In genomic region chr11:73218106-73218829, GRCh38 we compare ENCODE assay signal across 8 cellular contexts. TPM values are rescaled to one million over a fixed set of nuclear protein-coding genes. Genes with fewer than 3 reads are reported as not detected.
DNase-seq lines count a peak whose midpoint lies in the region; ATAC-seq and TF ChIP-seq lines count a peak whose summit lies in the region.

Gene P2RY2, plus strand, starts transcription at chr11:73218281. Its CDS starts 15,879 bp downstream, at chr11:73234160.

- TF ChIP-seq CTCF in BE2C (IDR thresholded peaks at IDR 0.05; ENCODE audit: low read depth, low read length) = peak; percentile 53
- peak; percentile 71 for TF ChIP-seq CTCF in RWPE2 (IDR thresholded peaks at IDR 0.05; ENCODE audit: poor library complexity, severe bottlenecking)
- TF ChIP-seq CTCF in breast epithelium (IDR thresholded peaks at IDR 0.05) = peak in 2 of 3 donors; percentile 40 to 41

- ATAC-seq in RWPE2 (ENCODE audit: low read depth) (peak; percentile 83), left colon (peak; percentile 90)

- H3K27me3 ChIP-seq in BE2C = peaks cover 4% of the 10 kb centered on the region; the same call in 1 of the 2 replicates
- H3K27me3 ChIP-seq in H7 (ENCODE audit: control insufficient read depth, insufficient read depth, low read length) = peaks cover 32% of the 10 kb centered on the region
- H3K27me3 ChIP-seq in RWPE2 (ENCODE audit: insufficient read depth, poor library complexity, severe bottlenecking) = no peaks in the 10 kb centered on the region
- H3K27me3 ChIP-seq in breast epithelium = no peaks in the 10 kb centered on the region

- H3K4me1 ChIP-seq in BE2C (no peaks in the 10 kb centered on the region), RWPE2 (ENCODE audit: insufficient read depth, poor library complexity, severe bottlenecking) (no peaks in the 10 kb centered on the region), breast epithelium (peaks cover 0 to 4% of the 10 kb centered on the region in 2 donors)

- H3K4me3 ChIP-seq in BE2C (ENCODE audit: low read depth, low read length) (peak within 1 kb of the TSS; percentile 51), H7 (ENCODE audit: insufficient read depth, low read depth, low read length) (peak within 1 kb of the TSS; percentile 48), RWPE2 (ENCODE audit: severe bottlenecking) (peak within 1 kb of the TSS; percentile 37), breast epithelium (peak within 1 kb of the TSS; percentile 28 to 70 (median 56))

- no peak for TF ChIP-seq POLR2A in breast epithelium (IDR thresholded peaks at IDR 0.05)

- H3K9me3 ChIP-seq in BE2C (no peaks in the 10 kb centered on the region), RWPE2 (ENCODE audit: severe bottlenecking) (no peaks in the 10 kb centered on the region), breast epithelium (no peaks in the 10 kb centered on the region)

- intact Hi-C loops in breast epithelium (cut with DNase I; ENCODE audit: low total_unique reads) = no loop called here
- intact Hi-C loops in left colon (cut with DNase I, micrococcal nuclease) = no loop called here

- H3K36me3 ChIP-seq in BE2C (no peaks in the 10 kb centered on the region), H7 (replicated peaks; ENCODE audit: control insufficient read depth, insufficient read depth, low read length) (no peaks in the 10 kb centered on the region), RWPE2 (ENCODE audit: low read depth) (no peaks in the 10 kb centered on the region), breast epithelium (no peaks in the 10 kb centered on the region)

- DNase-seq in BE2C (peak; percentile 76), H7 (peak; percentile 94), RWPE2 (ENCODE audit: low spot score) (peak; percentile 72), breast epithelium (ENCODE audit: low spot score in 2 of 2) (peak; percentile 53 to 82), left colon (peak; percentile 83 to 92), dedifferentiated amniotic fluid mesenchymal stem cell (ENCODE audit: extremely low spot score) (no peak), NCI-H2081 (lab: John Stamatoyannopoulos, UW) (no peak)
- DNase-seq in stimulated activated CD4-positive, alpha-beta T cell treated with anti-CD3 and anti-CD28 coated beads, Interleukin-2, amount 100 ng/mL, for 48 hours = peak; percentile 39 to 43

- H3K27ac ChIP-seq in RWPE2 (ENCODE audit: poor library complexity, severe bottlenecking) = peak within 1 kb of the TSS; percentile 3
- peak within 1 kb of the TSS; percentile 67 to 68 for H3K27ac ChIP-seq in breast epithelium

RNA-seq across cellular contexts. Expression of gene P2RY2, which starts in this region (rescaled TPM):
- 0.28 TPM for polyA plus RNA-seq in BE2C (2012; ENCODE audit: insufficient read depth, insufficient read length, low read depth)
- total RNA-seq in H7 (2014; rRNA removed; shearing (Covaris generic)) = 0.11 and 0.35 TPM in 2 replicates
- 1 to 10 TPM in 2 of 3 donors, under 1 TPM in 1; 0.32 to 7.6 (median 5.2) TPM for total RNA-seq in breast epithelium
- total RNA-seq in left colon = 10 to 100 TPM; 14.5 to 20.4 TPM

Comparison
In these comparisons a context has a peak if more than half of its experiments do, and no peak if none do; other contexts are left out.
1. Peak in DNase-seq and H3K4me3 ChIP-seq in H7; RNA of the gene not detected or under 1 TPM.
2. DNase-seq: peak in BE2C (single experiment), RWPE2 (single experiment), breast epithelium (2 of 2), left colon (2 of 2) and stimulated activated CD4-positive, alpha-beta T cell treated with anti-CD3 and anti-CD28 coated beads, Interleukin-2, amount 100 ng/mL, for 48 hours (2 of 2); none in dedifferentiated amniotic fluid mesenchymal stem cell (single experiment) and NCI-H2081 (0 of 2).
3. Peak in every context shown above with its lines, with median percentiles within 50 percentile points of each other: H3K4me3 ChIP-seq and CTCF ChIP-seq.